Comparison of ENCODE assay signal across 10 cellular contexts in genomic region chr10:11440250-11441150, GRCh38.
DNase-seq lines count a peak whose midpoint lies in the region; ATAC-seq and TF ChIP-seq lines count a peak whose summit lies in the region.
"Had no signal": no experiment of that assay in that cellular context is flagged by ENCODE, and none has a peak within 500 bp of the region (broad histone marks: within the 10 kb centered on the region; RNA-seq: fewer than 3 reads in every experiment).

No MANE protein-coding gene starts in this region.

- ATAC-seq in GM18498 (IDR thresholded peaks at IDR 0.05; ENCODE audit: unreplicated experiment) (peak; percentile 47), sciatic nerve (no peak), GM21529 (IDR thresholded peaks at IDR 0.05; ENCODE audit: unreplicated experiment) (no peak)
- peak; percentile 87 for ATAC-seq in activated CD8-positive, alpha-beta T cell treated with anti-CD3 and anti-CD28 coated beads for 36 hours

- POLR2A ChIA-PET in activated CD8-positive, alpha-beta T cell treated with anti-CD3 and anti-CD28 coated beads for 36 hours (lab: Charles Lee), result interaction anchor here (0.6 kb wide), 1 partner anchor 354 kb away, joined by 3 read pairs; no protein-coding TSS in a partner anchor

- CTCF ChIA-PET in activated CD8-positive, alpha-beta T cell treated with anti-CD3 and anti-CD28 coated beads for 36 hours (lab: Charles Lee), result interaction anchor here (0.6 kb wide), 1 partner anchor 34 kb away, joined by 3 read pairs; no protein-coding TSS in a partner anchor

- H3K4me1 ChIP-seq in tibial artery, result no peaks in the 10 kb centered on the region
- no peaks in the 10 kb centered on the region for H3K4me1 ChIP-seq in breast epithelium

- H3K27ac ChIP-seq in tibial artery (no peak overlapping the region), breast epithelium (no peak overlapping the region)
- H3K27ac ChIP-seq: dorsolateral prefrontal cortex, neutrophil had no signal

- peaks cover 25% of the 10 kb centered on the region for H3K4me1 Mint-ChIP-seq in activated CD8-positive, alpha-beta T cell treated with anti-CD3 and anti-CD28 coated beads for 36 hours (ENCODE audit: low read depth)

- peak overlapping the region; percentile 83 for H3K27ac Mint-ChIP-seq in activated CD8-positive, alpha-beta T cell treated with anti-CD3 and anti-CD28 coated beads for 36 hours

- H3K9me3 Mint-ChIP-seq in activated CD8-positive, alpha-beta T cell treated with anti-CD3 and anti-CD28 coated beads for 36 hours, result no peaks in the 10 kb centered on the region

- TF ChIP-seq POLR2A in breast epithelium (IDR thresholded peaks at IDR 0.05), result no peak

- peak; percentile 18 for DNase-seq in H7
- peak; percentile 74 for DNase-seq in activated CD8-positive, alpha-beta T cell treated with anti-CD3 and anti-CD28 coated beads for 36 hours
- peak; percentile 69 for DNase-seq in stimulated activated CD4-positive, alpha-beta T cell treated with anti-CD3 and anti-CD28 coated beads, Interleukin-15, amount 100 ng/mL, for 24 hours
- DNase-seq in sciatic nerve (ENCODE audit: low spot score), result no peak
- no peak for DNase-seq in tibial artery
- DNase-seq in breast epithelium (ENCODE audit: low spot score in 2 of 2), result no peak
- DNase-seq: dorsolateral prefrontal cortex had no signal

- H3K9me3 ChIP-seq in tibial artery, result no peaks in the 10 kb centered on the region
- no peaks in the 10 kb centered on the region for H3K9me3 ChIP-seq in breast epithelium
- H3K9me3 ChIP-seq: neutrophil had no signal

- no peaks in the 10 kb centered on the region for H3K36me3 Mint-ChIP-seq in activated CD8-positive, alpha-beta T cell treated with anti-CD3 and anti-CD28 coated beads for 36 hours (ENCODE audit: low read depth)

- peak overlapping the region; percentile 37 for H3K4me3 Mint-ChIP-seq in activated CD8-positive, alpha-beta T cell treated with anti-CD3 and anti-CD28 coated beads for 36 hours

- H3K27me3 ChIP-seq in H7 (ENCODE audit: control insufficient read depth, insufficient read depth, low read length) (no peaks in the 10 kb centered on the region; the same call in 1 of the 2 replicates), tibial artery (peaks cover 0 to 6% of the 10 kb centered on the region in 2 donors), breast epithelium (no peaks in the 10 kb centered on the region)

- H3K36me3 ChIP-seq in H7 (replicated peaks; ENCODE audit: control insufficient read depth, insufficient read depth, low read length), result no peaks in the 10 kb centered on the region
- no peaks in the 10 kb centered on the region for H3K36me3 ChIP-seq in tibial artery
- H3K36me3 ChIP-seq in breast epithelium, result no peaks in the 10 kb centered on the region
- H3K36me3 ChIP-seq: neutrophil had no signal

- no peak for TF ChIP-seq CTCF in activated CD8-positive, alpha-beta T cell treated with anti-CD3 and anti-CD28 coated beads for 36 hours (IDR thresholded peaks at IDR 0.05)
- TF ChIP-seq CTCF in tibial artery (IDR thresholded peaks at IDR 0.05) (no peak), breast epithelium (IDR thresholded peaks at IDR 0.05) (no peak)

- H3K27me3 Mint-ChIP-seq in activated CD8-positive, alpha-beta T cell treated with anti-CD3 and anti-CD28 coated beads for 36 hours, result no peaks in the 10 kb centered on the region

- intact Hi-C loops in activated CD8-positive, alpha-beta T cell treated with anti-CD3 and anti-CD28 coated beads for 36 hours (cut with micrococcal nuclease), result no loop called here
- intact Hi-C loops in sciatic nerve (cut with DNase I), result no loop called here
- intact Hi-C loops in tibial artery (cut with DNase I; ENCODE audit: low total_unique reads), result no loop called here
- intact Hi-C loops in breast epithelium (cut with DNase I; ENCODE audit: low total_unique reads), result no loop called here

- H3K4me3 ChIP-seq in H7 (ENCODE audit: insufficient read depth, low read depth, low read length), result no peak overlapping the region
- no peak overlapping the region for H3K4me3 ChIP-seq in tibial artery
- H3K4me3 ChIP-seq in breast epithelium, result no peak overlapping the region

Comparison
In these comparisons a context has a peak if more than half of its experiments do, and no peak if none do; other contexts are left out.
1. ATAC-seq: peak in GM18498 (single experiment) and activated CD8-positive, alpha-beta T cell treated with anti-CD3 and anti-CD28 coated beads for 36 hours (single experiment); none in sciatic nerve (single experiment) and GM21529 (single experiment).
2. DNase-seq: peak in H7 (single experiment), activated CD8-positive, alpha-beta T cell treated with anti-CD3 and anti-CD28 coated beads for 36 hours (single experiment) and stimulated activated CD4-positive, alpha-beta T cell treated with anti-CD3 and anti-CD28 coated beads, Interleukin-15, amount 100 ng/mL, for 24 hours (single experiment); none in sciatic nerve (single experiment), tibial artery (0 of 2) and breast epithelium (0 of 2).